8 cellular contexts compared by ENCODE assay signal in the genomic region with DNA sequence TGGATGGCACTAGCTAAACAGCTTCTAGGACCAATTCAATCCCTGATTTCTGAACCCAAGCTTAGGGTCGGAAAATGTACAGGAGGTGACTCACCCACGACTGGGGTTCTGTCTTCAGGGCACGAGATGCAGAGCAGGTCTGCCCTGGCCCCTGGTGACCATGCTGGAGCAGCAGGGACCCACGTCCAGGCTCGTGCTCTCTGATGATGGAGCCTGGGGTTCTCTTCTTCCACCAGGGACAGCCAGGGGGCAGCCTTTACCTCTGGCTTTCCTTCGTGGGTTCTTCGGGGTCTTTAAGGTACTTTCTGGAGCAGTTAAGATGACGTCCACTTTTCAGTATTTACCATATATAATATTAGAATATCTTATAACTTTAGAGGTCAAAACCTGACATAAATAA. TPM values are rescaled to one million over a fixed set of nuclear protein-coding genes. Genes with fewer than 3 reads are reported as not detected.
DNase-seq lines count a peak whose midpoint lies in the region; ATAC-seq and TF ChIP-seq lines count a peak whose summit lies in the region.

No MANE protein-coding gene starts in this region.

- no peaks in the 10 kb centered on the region for H3K79me2 ChIP-seq in mammary epithelial cell (ENCODE audit: insufficient read depth, low read length)

- H3K36me3 ChIP-seq in left ventricle myocardium inferior (no peaks in the 10 kb centered on the region), mammary epithelial cell (ENCODE audit: insufficient read depth, low read length) (no peaks in the 10 kb centered on the region), neuronal stem cell (replicated peaks in 1 of 2; ENCODE audit: control insufficient read depth in 2 of 2, insufficient read depth in 2 of 2, low read length in 2 of 2) (no peaks in the 10 kb centered on the region)

- no peak overlapping the region for H4K91ac ChIP-seq in neuronal stem cell (ENCODE audit: low read depth, low read length, poor library complexity)

- no peaks in the 10 kb centered on the region for H3K9me3 ChIP-seq in left ventricle myocardium inferior (replicated peaks)
- H3K9me3 ChIP-seq in mammary epithelial cell (replicated peaks; ENCODE audit: insufficient read depth, low read length), result no peaks in the 10 kb centered on the region
- peaks cover 0 to 2% of the 10 kb centered on the region in 2 donors for H3K9me3 ChIP-seq in neuronal stem cell (replicated peaks in 1 of 2; ENCODE audit: control insufficient read depth in 2 of 2, insufficient read depth in 1 of 2, low read depth in 1 of 2, low read length in 2 of 2)

- H3K27me3 ChIP-seq in left ventricle myocardium inferior (ENCODE audit: low read depth) (peaks cover 76% of the 10 kb centered on the region), mammary epithelial cell (ENCODE audit: insufficient read depth, low read length) (peaks cover 3% of the 10 kb centered on the region), neuronal stem cell (ENCODE audit: control insufficient read depth in 3 of 3, insufficient read depth in 3 of 3, low read depth in 1 of 3, low read length in 3 of 3) (peaks cover 6 to 76% (median 22%) of the 10 kb centered on the region in 3 experiments)

- no peak overlapping the region for H2BK120ac ChIP-seq in neuronal stem cell (ENCODE audit: low read depth, low read length)

- H2AK5ac ChIP-seq in neuronal stem cell (ENCODE audit: low read depth, low read length), result no peak overlapping the region

- DNase-seq in left ventricle myocardium inferior, result no peak
- no peak for DNase-seq in left cardiac atrium
- DNase-seq in NCI-H774 (lab: John Stamatoyannopoulos, UW), result peak; percentile 68
- DNase-seq in mammary epithelial cell, result peak; percentile 9
- DNase-seq in neuronal stem cell (ENCODE audit: low spot score), result no peak
- no peak for DNase-seq in C1 segment of cervical spinal cord (lab: John Stamatoyannopoulos, UW)
- no peak for DNase-seq in GM19240 (ENCODE audit: insufficient read length, low spot score)

- H2BK5ac ChIP-seq in neuronal stem cell (ENCODE audit: low read length), result no peak overlapping the region

- H3K27ac ChIP-seq in left ventricle myocardium inferior (replicated peaks) (no peak overlapping the region), mammary epithelial cell (ENCODE audit: insufficient read depth, low read depth, low read length) (no peak overlapping the region), neuronal stem cell (replicated peaks; ENCODE audit: low read length) (no peak overlapping the region)

- no peak overlapping the region for H3K9ac ChIP-seq in mammary epithelial cell (ENCODE audit: insufficient read depth, low read length)
- no peak overlapping the region for H3K9ac ChIP-seq in neuronal stem cell (ENCODE audit: low read depth, low read length, poor library complexity)

- H2AFZ ChIP-seq in mammary epithelial cell (ENCODE audit: low read depth, low read length) (no peak overlapping the region), neuronal stem cell (ENCODE audit: low read length) (no peak overlapping the region)

- H3K4me2 ChIP-seq in mammary epithelial cell (ENCODE audit: insufficient read depth, low read depth, low read length), result no peak overlapping the region
- no peak overlapping the region for H3K4me2 ChIP-seq in neuronal stem cell (ENCODE audit: insufficient read depth, low read length, poor library complexity, severe bottlenecking)

- ATAC-seq in left cardiac atrium, result no peak
- ATAC-seq in GM19351 (IDR thresholded peaks at IDR 0.05; ENCODE audit: unreplicated experiment), result no peak

- no peak overlapping the region for H4K8ac ChIP-seq in neuronal stem cell (ENCODE audit: low read depth, low read length)

- H3K79me1 ChIP-seq in neuronal stem cell (ENCODE audit: low read depth, low read length), result no peaks in the 10 kb centered on the region

- 15% methylated on average over 8 of the region's 8 CpGs for WGBS in mammary epithelial cell (ENCODE audit: low coverage, missing lambda C conversion rate)
- no CpG with 5 or more reads among the region's 8 CpGs for WGBS in neuronal stem cell (ENCODE audit: extremely low coverage in 2 of 2, insufficient read length in 2 of 2, insufficient replicate concordance in 1 of 2), 2 donors

- no peak overlapping the region for H3K4me3 ChIP-seq in left ventricle myocardium inferior
- H3K4me3 ChIP-seq in mammary epithelial cell (replicated peaks in 1 of 3; ENCODE audit: insufficient read depth in 1 of 3, low read depth in 2 of 3, low read length in 3 of 3), result no peak overlapping the region
- no peak overlapping the region for H3K4me3 ChIP-seq in neuronal stem cell (ENCODE audit: low read length in 2 of 2)

- intact Hi-C loops in left ventricle myocardium inferior (cut with micrococcal nuclease) (no loop called here), left cardiac atrium (cut with DNase I) (loop anchor here (2.0 to 10.0 kb wide), 3 partner anchors 93 to 163 kb away; no protein-coding TSS in a partner anchor), mammary epithelial cell (cut with micrococcal nuclease) (loop anchor here (1.0 to 5.0 kb wide), 4 partner anchors 95 to 490 kb away; no protein-coding TSS in a partner anchor)

- no peaks in the 10 kb centered on the region for H4K20me1 ChIP-seq in mammary epithelial cell (ENCODE audit: insufficient read depth, low read length)

- H3K4me1 ChIP-seq in left ventricle myocardium inferior, result peaks cover 42% of the 10 kb centered on the region
- H3K4me1 ChIP-seq in mammary epithelial cell (ENCODE audit: insufficient read depth, low read length), result peaks cover 22% of the 10 kb centered on the region
- peaks cover 6 to 8% of the 10 kb centered on the region in 2 donors for H3K4me1 ChIP-seq in neuronal stem cell (ENCODE audit: control insufficient read depth in 2 of 2, insufficient read depth in 1 of 2, low read depth in 1 of 2, low read length in 2 of 2)

- TF ChIP-seq CTCF in left ventricle myocardium inferior (IDR thresholded peaks at IDR 0.05; ENCODE audit: borderline replicate concordance) (peak; percentile 61), mammary epithelial cell (conservative IDR thresholded peaks at IDR 0.05 in 1 of 2, IDR thresholded peaks at IDR 0.05 in 1 of 2; ENCODE audit: extremely low read depth in 1 of 2, insufficient read depth in 1 of 2, low read depth in 1 of 2, low read length in 2 of 2) (peak; percentile 46 to 62)

- no TSS peak for BruUV-seq in mammary epithelial cell (replicated peaks; lab: Mats Ljungman, UMichigan)

- dilution Hi-C loops in mammary epithelial cell (cut with HindIII; ENCODE audit: low sequenced_read_pairs), result loop anchor here (5.0 kb wide), 1 partner anchor 90 kb away; no protein-coding TSS in a partner anchor

- no peak overlapping the region for H3K14ac ChIP-seq in neuronal stem cell (ENCODE audit: low read length)

- in situ Hi-C loops in mammary epithelial cell (cut with MboI; ENCODE audit: low sequenced_read_pairs in 2 of 2), result loop anchor here in 1 of 2 donors (10.0 kb wide), 1 partner anchor 163 kb away; no protein-coding TSS in a partner anchor

- no peak overlapping the region for H3K4ac ChIP-seq in neuronal stem cell (ENCODE audit: low read length)

- CTCF ChIA-PET in mammary epithelial cell (lab: Charles Lee; ENCODE audit: low non-redundant PET), result interaction anchor here (0.5 to 0.6 kb wide), 2 partner anchors 108 to 239 kb away, joined by 3 to 6 read pairs; no protein-coding TSS in a partner anchor

- H2BK15ac ChIP-seq in neuronal stem cell (ENCODE audit: low read length), result no peak overlapping the region

- peak overlapping the region; percentile 52 for H3K18ac ChIP-seq in neuronal stem cell (ENCODE audit: low read length)

- H2BK12ac ChIP-seq in neuronal stem cell (ENCODE audit: low read length), result no peak overlapping the region

- H3K23ac ChIP-seq in neuronal stem cell (ENCODE audit: low read depth, low read length, poor library complexity), result no peak overlapping the region

RNA-seq across cellular contexts. Expression of a gene that starts 2.1 kb away (rescaled TPM):
- total RNA-seq in left ventricle myocardium inferior (2.5 TPM), left cardiac atrium (1 to 10 TPM; 2.4 to 3.0 TPM), mammary epithelial cell (not detected)
- not detected for polyA plus RNA-seq in mammary epithelial cell
- not detected for polyA minus RNA-seq in mammary epithelial cell
- polyA plus RNA-seq in neuronal stem cell (2013, experiment 1 of 2), result 0.40 TPM
- polyA plus RNA-seq in neuronal stem cell (2013, experiment 2 of 2), result 0.40 TPM

RNA-seq across cellular contexts. Expression of a gene that starts 5.4 kb away (rescaled TPM):
- 16.2 TPM for total RNA-seq in left ventricle myocardium inferior
- 10 to 100 TPM; 16.0 to 17.6 TPM for total RNA-seq in left cardiac atrium
- total RNA-seq in mammary epithelial cell, result 10 to 100 TPM in 1 of 2 donors, 1 to 10 TPM in 1; 7.5 to 11.4 TPM
- 10.3 TPM for polyA plus RNA-seq in mammary epithelial cell
- 7.5 TPM for polyA minus RNA-seq in mammary epithelial cell
- 21.3 TPM for polyA plus RNA-seq in neuronal stem cell (2013, experiment 1 of 2)
- 21.1 TPM for polyA plus RNA-seq in neuronal stem cell (2013, experiment 2 of 2)

RNA-seq across cellular contexts. Expression of a gene that starts 57.3 kb away (rescaled TPM):
- total RNA-seq in left ventricle myocardium inferior, result 23.3 TPM
- total RNA-seq in left cardiac atrium, result 10 to 100 TPM; 25.7 to 32.8 TPM
- 10 to 100 TPM; 37.3 to 70.3 TPM for total RNA-seq in mammary epithelial cell
- 14.7 TPM for polyA plus RNA-seq in mammary epithelial cell
- 45.9 TPM for polyA minus RNA-seq in mammary epithelial cell
- 9.3 TPM for polyA plus RNA-seq in neuronal stem cell (2013, experiment 1 of 2)
- 9.6 TPM for polyA plus RNA-seq in neuronal stem cell (2013, experiment 2 of 2)

Comparison
In these comparisons a context has a peak if more than half of its experiments do, and no peak if none do; other contexts are left out.
1. DNase-seq: peak in NCI-H774 (single experiment) and mammary epithelial cell (single experiment); none in left ventricle myocardium inferior (single experiment), left cardiac atrium (single experiment), neuronal stem cell (single experiment), C1 segment of cervical spinal cord (0 of 14) and GM19240 (single experiment).